In the genomic region with DNA sequence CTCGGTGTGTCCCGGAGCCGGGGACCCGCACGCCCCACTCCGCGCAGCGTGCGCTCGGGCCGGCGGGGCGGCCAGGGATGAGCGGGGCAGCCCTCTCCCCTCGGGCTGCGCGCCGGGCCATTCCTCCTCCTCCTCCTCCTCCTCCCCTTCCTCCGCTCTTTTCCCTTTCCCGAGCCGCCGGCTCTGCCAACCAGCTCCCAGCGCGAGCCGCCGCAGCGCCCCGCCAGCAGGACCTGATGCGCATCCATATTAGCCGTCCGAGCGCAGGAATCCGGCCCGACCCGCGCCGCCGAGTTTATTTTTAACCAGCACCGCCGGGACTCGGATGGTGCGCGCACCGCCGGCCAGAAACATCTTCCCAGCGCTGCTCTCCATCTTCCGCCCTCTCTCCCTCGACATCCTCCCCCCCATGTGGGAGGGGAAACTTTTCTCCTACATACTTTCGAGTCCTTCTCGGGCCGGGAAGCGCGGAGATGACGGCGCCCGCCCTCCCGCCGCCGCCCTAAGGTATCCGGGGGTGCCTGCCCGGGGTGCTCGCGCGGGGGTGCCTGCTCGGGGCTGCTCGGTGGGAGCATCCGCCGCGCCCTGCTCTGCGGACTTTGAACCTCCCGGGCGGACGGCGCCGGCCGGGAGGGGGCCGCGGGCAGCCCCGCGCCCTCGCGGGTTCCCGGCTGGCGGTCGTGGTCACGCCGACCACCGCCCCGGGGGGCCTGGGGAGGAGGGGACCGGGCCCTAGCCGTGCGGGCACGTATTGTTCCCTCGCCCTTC, we compare ENCODE assay signal across 8 cellular contexts. TPM values are rescaled to one million over a fixed set of nuclear protein-coding genes. Genes with fewer than 3 reads are reported as not detected.
DNase-seq lines count a peak whose midpoint lies in the region; ATAC-seq and TF ChIP-seq lines count a peak whose summit lies in the region.

No MANE protein-coding gene starts in this region.

- 0% methylated on average over 8 of the region's 94 CpGs for WGBS in mammary epithelial cell (ENCODE audit: low coverage, missing lambda C conversion rate)

- dilution Hi-C loops in mammary epithelial cell (cut with HindIII; ENCODE audit: low sequenced_read_pairs) = no loop called here

- peak overlapping the region; percentile 98 for H2AFZ ChIP-seq in mammary epithelial cell (ENCODE audit: low read depth, low read length)

- CTCF ChIA-PET in mammary epithelial cell (lab: Charles Lee; ENCODE audit: low non-redundant PET) = interaction anchor here (0.8 kb wide), 1 partner anchor 98 kb away, joined by 6 read pairs; no protein-coding TSS in a partner anchor

- peaks cover 30% of the 10 kb centered on the region for H3K4me1 ChIP-seq in mammary epithelial cell (ENCODE audit: insufficient read depth, low read length)

- peak overlapping the region; percentile 87 for H3K4me2 ChIP-seq in mammary epithelial cell (ENCODE audit: insufficient read depth, low read depth, low read length)

- H3K27ac ChIP-seq in mammary epithelial cell (ENCODE audit: insufficient read depth, low read depth, low read length) = peak overlapping the region; percentile 78

- in situ Hi-C loops in mammary epithelial cell (cut with MboI; ENCODE audit: low sequenced_read_pairs in 2 of 2) = no loop called here

- no peaks in the 10 kb centered on the region for H3K36me3 ChIP-seq in mammary epithelial cell (ENCODE audit: insufficient read depth, low read length)

- BruUV-seq in mammary epithelial cell (replicated peaks; lab: Mats Ljungman, UMichigan) = no TSS peak

- intact Hi-C loops in mammary epithelial cell (cut with micrococcal nuclease) = loop anchor here (2.0 to 10.0 kb wide), 7 partner anchors 39 to 384 kb away; no protein-coding TSS in a partner anchor

- peaks cover 59% of the 10 kb centered on the region for H3K79me2 ChIP-seq in mammary epithelial cell (ENCODE audit: insufficient read depth, low read length)

- no peaks in the 10 kb centered on the region for H3K9me3 ChIP-seq in mammary epithelial cell (replicated peaks; ENCODE audit: insufficient read depth, low read length)

- H3K4me3 ChIP-seq in GM12875 (ENCODE audit: low read depth, low read length) (peak overlapping the region; percentile 84), mammary epithelial cell (replicated peaks in 1 of 3; ENCODE audit: insufficient read depth in 1 of 3, low read depth in 2 of 3, low read length in 3 of 3) (peak overlapping the region; percentile 89 to 98 (median 96))

- H3K9ac ChIP-seq in mammary epithelial cell (ENCODE audit: insufficient read depth, low read length) = peak overlapping the region; percentile 78

- TF ChIP-seq CTCF in GM12875 (IDR thresholded peaks at IDR 0.05; ENCODE audit: borderline replicate concordance, insufficient read depth, low read depth, low read length) = no peak
- TF ChIP-seq CTCF in mammary epithelial cell (conservative IDR thresholded peaks at IDR 0.05 in 1 of 2, IDR thresholded peaks at IDR 0.05 in 1 of 2; ENCODE audit: extremely low read depth in 1 of 2, insufficient read depth in 1 of 2, low read depth in 1 of 2, low read length in 2 of 2) = no peak

- peak; percentile 16 for ATAC-seq in HG03159 (IDR thresholded peaks at IDR 0.05; ENCODE audit: unreplicated experiment)

- H3K27me3 ChIP-seq in mammary epithelial cell (ENCODE audit: insufficient read depth, low read length) = no peaks in the 10 kb centered on the region

- DNase-seq in T-helper 9 cell = peak; percentile 31
- peak; percentile 58 for DNase-seq in mammary epithelial cell
- peak; percentile 73 for DNase-seq in islet precursor cell
- peak; percentile 62 for DNase-seq in stimulated activated CD4-positive, alpha-beta T cell treated with anti-CD3 and anti-CD28 coated beads, Interleukin-15, amount 100 ng/mL, for 24 hours
- no peak for DNase-seq in MV-4-11 (lab: John Stamatoyannopoulos, UW)
- DNase-seq in superior temporal gyrus (ENCODE audit: extremely low spot score) = no peak

- no peaks in the 10 kb centered on the region for H4K20me1 ChIP-seq in mammary epithelial cell (ENCODE audit: insufficient read depth, low read length)

RNA-seq across cellular contexts. Expression of a gene that starts 0.6 kb away (rescaled TPM):
- 10 to 100 TPM; 25.3 to 39.3 TPM for total RNA-seq in mammary epithelial cell
- polyA plus RNA-seq in mammary epithelial cell = 3.7 TPM
- polyA minus RNA-seq in mammary epithelial cell = 77.1 TPM

Comparison
In these comparisons a context has a peak if more than half of its experiments do, and no peak if none do; other contexts are left out.
1. DNase-seq: peak in T-helper 9 cell (single experiment), mammary epithelial cell (single experiment), islet precursor cell (single experiment) and stimulated activated CD4-positive, alpha-beta T cell treated with anti-CD3 and anti-CD28 coated beads, Interleukin-15, amount 100 ng/mL, for 24 hours (single experiment); none in MV-4-11 (single experiment) and superior temporal gyrus (single experiment).